ENCODE assay signal across 19 cellular contexts in the genomic region with DNA sequence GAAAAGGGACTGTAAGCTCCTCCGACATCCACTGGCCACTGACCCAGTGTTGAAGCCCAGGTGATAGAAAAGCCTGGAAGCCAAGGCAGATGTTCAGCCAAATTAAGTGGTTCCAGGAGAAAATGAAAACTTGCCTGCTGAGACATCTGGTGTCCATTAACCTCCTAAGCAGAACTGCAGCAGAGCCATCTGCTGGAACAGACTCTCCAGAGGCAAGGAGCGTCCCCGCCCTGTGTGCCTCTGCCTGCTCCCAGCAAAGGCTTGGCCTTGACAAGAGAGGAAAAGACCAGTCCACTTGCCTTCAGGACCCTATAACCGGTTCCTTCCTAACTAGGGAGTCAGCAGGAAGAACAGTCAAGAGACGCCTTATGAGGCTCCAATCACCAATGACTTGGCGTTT. TPM values are rescaled to one million over a fixed set of nuclear protein-coding genes. Genes with fewer than 3 reads are reported as not detected.
DNase-seq lines count a peak whose midpoint lies in the region; ATAC-seq and TF ChIP-seq lines count a peak whose summit lies in the region.
"Had no signal": no experiment of that assay in that cellular context is flagged by ENCODE, and none has a peak within 500 bp of the region (broad histone marks: within the 10 kb centered on the region; RNA-seq: fewer than 3 reads in every experiment).

No MANE protein-coding gene starts in this region.

- no peak for TF ChIP-seq POLR2A in testis (IDR thresholded peaks at IDR 0.05)

- intact Hi-C loops in Right ventricle myocardium inferior (cut with DNase I): no loop called here
- intact Hi-C loops in cardiac septum (cut with DNase I): no loop called here
- intact Hi-C loops in testis (cut with DNase I; ENCODE audit: low total_unique reads): no loop called here

- DNase-seq in Right ventricle myocardium inferior (ENCODE audit: missing footprints) (no peak), cardiac septum (ENCODE audit: low spot score) (no peak), WERI-Rb-1 (peak; percentile 35), fibroblast of villous mesenchyme (ENCODE audit: low read depth) (peak; percentile 9), testis (peak; percentile 48), foreskin melanocyte (no peak), NCI-H2029 (lab: John Stamatoyannopoulos, UW) (no peak)
- no peak for DNase-seq in activated CD4-positive, alpha-beta T cell treated with anti-CD3 and anti-CD28 coated beads for 48 hours
- DNase-seq: activated naive CD8-positive, alpha-beta T cell treated with anti-CD3 and anti-CD28 coated beads for 36 hours; activated T-cell treated with anti-CD3 and anti-CD28 coated beads, Interleukin-2, amount 50 U/mL, for 1 hour; CD8-positive, alpha-beta T cell; EL; KBM-7; NCI-H1048; NCI-H2227 treated with DMSO at 0.1 percent for 48 hours; stimulated activated naive CD8-positive, alpha-beta T cell treated with anti-CD3 and anti-CD28 coated beads, Interleukin-15, Interleukin-2, amounts not matched to agents 100 U/mL and 50 U/mL, for 24 hours had no signal

- H3K36me3 ChIP-seq in WERI-Rb-1: no peaks in the 10 kb centered on the region
- no peaks in the 10 kb centered on the region for H3K36me3 ChIP-seq in testis (ENCODE audit: low read depth, missing control alignments)
- H3K36me3 ChIP-seq: SJSA1, vagina had no signal

- peaks cover 27% of the 10 kb centered on the region for H3K4me1 ChIP-seq in testis
- H3K4me1 ChIP-seq: SJSA1, vagina had no signal

- H3K27ac ChIP-seq in WERI-Rb-1 (no peak overlapping the region), testis (peak overlapping the region in 1 of 2 donors; percentile 66)
- H3K27ac ChIP-seq: SJSA1, vagina had no signal

- ATAC-seq in Right ventricle myocardium inferior: peak; percentile 37
- ATAC-seq: CD8-positive, alpha-beta T cell; GM23338; stimulated activated naive CD8-positive, alpha-beta T cell treated with anti-CD3 and anti-CD28 coated beads, Interleukin-15, Interleukin-2, amounts not matched to agents 100 U/mL and 50 U/mL, for 24 hours had no signal

- 57 to 64% methylated on average over 6 of the region's 6 CpGs for WGBS in testis, 2 donors

- H3K9me3 ChIP-seq in WERI-Rb-1 (ENCODE audit: severe bottlenecking) (no peaks in the 10 kb centered on the region), testis (no peaks in the 10 kb centered on the region)
- H3K9me3 ChIP-seq: SJSA1, vagina had no signal

- H3K4me3 ChIP-seq in WERI-Rb-1 (ENCODE audit: low read depth, low read length) (no peak overlapping the region), fibroblast of villous mesenchyme (ENCODE audit: low read depth, low read length) (no peak overlapping the region), testis (no peak overlapping the region)
- H3K4me3 ChIP-seq: GM23338, SJSA1, vagina had no signal

- TF ChIP-seq CTCF in WERI-Rb-1 (IDR thresholded peaks at IDR 0.05; ENCODE audit: low read depth, low read length) (peak; percentile 28; the same call in 1 of the 2 replicates), fibroblast of villous mesenchyme (IDR thresholded peaks at IDR 0.05; ENCODE audit: insufficient read depth, low read depth, low read length) (no peak), testis (IDR thresholded peaks at IDR 0.05) (no peak)

- H3K27me3 ChIP-seq in WERI-Rb-1 (ENCODE audit: insufficient read depth, low read depth, severe bottlenecking) (no peaks in the 10 kb centered on the region), testis (no peaks in the 10 kb centered on the region)
- H3K27me3 ChIP-seq: SJSA1, vagina had no signal

RNA-seq across cellular contexts. Expression of gene SRGAP3, which starts 48.2 kb away (rescaled TPM):
- total RNA-seq in Right ventricle myocardium inferior (6.1 TPM), cardiac septum (10.1 TPM), fibroblast of villous mesenchyme (2.9 and 3.5 TPM in 2 replicates), testis (10 to 100 TPM; 58.5 to 65.9 TPM)
- polyA plus RNA-seq in testis (ENCODE audit: insufficient read depth, low read depth, low replicate concordance): 16.5 TPM

Comparison
In these comparisons a context has a peak if more than half of its experiments do, and no peak if none do; other contexts are left out.
1. DNase-seq: peak in WERI-Rb-1 (single experiment), fibroblast of villous mesenchyme (single experiment) and testis (single experiment); none in Right ventricle myocardium inferior (single experiment), cardiac septum (single experiment), foreskin melanocyte (single experiment), activated CD4-positive, alpha-beta T cell treated with anti-CD3 and anti-CD28 coated beads for 48 hours (single experiment) and NCI-H2029 (single experiment).